Comparison of ENCODE assay signal across 8 cellular contexts in genomic region chr12:132047630-132048029, GRCh38.
DNase-seq lines count a peak whose midpoint lies in the region; ATAC-seq and TF ChIP-seq lines count a peak whose summit lies in the region.
"Not testable (repeated sequence)": the region's sequence is repeated elsewhere in the genome, so short reads cannot be mapped to it uniquely, and the experiment has no call there.

No MANE protein-coding gene starts in this region.

- H3K4me3 ChIP-seq in GM23338 = 0 out of 2 replicates have a peak overlapping the region, but pooled peaks have one; percentile 22
- not testable (repeated sequence) for H3K4me3 ChIP-seq in HUES6 (ENCODE audit: low read depth, low read length); smooth muscle cell
- peak overlapping the region; percentile 9 for H3K4me3 ChIP-seq in iPS-18a (ENCODE audit: low read length)

- H3K4me1 Mint-ChIP-seq in GM23338 = peaks cover 43% of the 10 kb centered on the region
- peaks cover 36% of the 10 kb centered on the region for H3K4me1 Mint-ChIP-seq in WTC11
- H3K4me1 Mint-ChIP-seq in glutamatergic neuron (ENCODE audit: low read depth, unreplicated experiment); nephron: not testable (repeated sequence)

- H3K4me2 ChIP-seq in GM23338 (peak overlapping the region; percentile 63), smooth muscle cell (peak overlapping the region; percentile 29)

- peak overlapping the region; percentile 91 for H3K27ac Mint-ChIP-seq in GM23338
- H3K27ac Mint-ChIP-seq in WTC11 = peak overlapping the region; percentile 98
- H3K27ac Mint-ChIP-seq in glutamatergic neuron (ENCODE audit: unreplicated experiment) = peak overlapping the region; percentile 31
- H3K27ac Mint-ChIP-seq in nephron = peak overlapping the region in 2 of 3 experiments; percentile 67 to 85

- not testable (repeated sequence) for H3K9me3 Mint-ChIP-seq in GM23338; glutamatergic neuron (ENCODE audit: unreplicated experiment); nephron
- peaks cover 17% of the 10 kb centered on the region for H3K9me3 Mint-ChIP-seq in WTC11

- peaks cover 21% of the 10 kb centered on the region for H3K4me1 ChIP-seq in GM23338 (ENCODE audit: insufficient read depth)
- peaks cover 11% of the 10 kb centered on the region; the same call in 1 of the 2 replicates for H3K4me1 ChIP-seq in HUES6 (ENCODE audit: control insufficient read depth, insufficient read depth, low read length)
- peaks cover 25% of the 10 kb centered on the region for H3K4me1 ChIP-seq in iPS-18a (ENCODE audit: control insufficient read depth, low read depth, low read length)
- H3K4me1 ChIP-seq in smooth muscle cell (ENCODE audit: low read depth) = not testable (repeated sequence)

- H3K36me3 Mint-ChIP-seq in GM23338 (ENCODE audit: low read depth) (peaks cover 81% of the 10 kb centered on the region), WTC11 (peaks cover 94% of the 10 kb centered on the region), glutamatergic neuron (ENCODE audit: unreplicated experiment) (peaks cover 16% of the 10 kb centered on the region), nephron (ENCODE audit: low read depth) (peaks cover 88% of the 10 kb centered on the region)

- peaks cover 17% of the 10 kb centered on the region for H3K79me2 ChIP-seq in GM23338 (replicated peaks; ENCODE audit: insufficient read depth)
- not testable (repeated sequence) for H3K79me2 ChIP-seq in smooth muscle cell (ENCODE audit: low read depth)

- not testable (repeated sequence) for ATAC-seq in GM23338, WTC11

- DNase-seq in GM23338 (ENCODE audit: low spot score) (peak; percentile 51), SK-N-DZ (ENCODE audit: low spot score) (peak; percentile 31)
- not testable (repeated sequence) for DNase-seq in WTC11 (ENCODE audit: low spot score); glutamatergic neuron; smooth muscle cell (lab: John Stamatoyannopoulos, UW; ENCODE audit: unreplicated experiment)

- H3K27ac ChIP-seq in GM23338 (ENCODE audit: low read depth) = peak overlapping the region; percentile 81
- H3K27ac ChIP-seq in HUES6 (ENCODE audit: low read depth, low read length) = peak overlapping the region; percentile 1; the same call in 1 of the 2 replicates
- not testable (repeated sequence) for H3K27ac ChIP-seq in iPS-18a (ENCODE audit: low read length); smooth muscle cell (ENCODE audit: low read depth)

- H3K36me3 ChIP-seq in GM23338 (ENCODE audit: insufficient read depth) (peaks cover 53% of the 10 kb centered on the region), HUES6 (ENCODE audit: control insufficient read depth, insufficient read depth, low read length) (peaks cover 81% of the 10 kb centered on the region), iPS-18a (ENCODE audit: control insufficient read depth, low read depth, low read length) (peaks cover 64% of the 10 kb centered on the region)
- not testable (repeated sequence) for H3K36me3 ChIP-seq in smooth muscle cell (ENCODE audit: low read depth)

- 35% methylated on average over 11 of the region's 11 CpGs for WGBS in smooth muscle cell (ENCODE audit: low lambda C conversion rate)

- not testable (repeated sequence) for H3F3A ChIP-seq in GM23338 (replicated peaks; ENCODE audit: low read depth)
- H3F3A ChIP-seq in smooth muscle cell (ENCODE audit: low read depth) = peaks cover 11% of the 10 kb centered on the region

- CTCF ChIA-PET in WTC11 (lab: Charles Lee) = interaction anchor here (0.7 to 1.7 kb wide), 2 partner anchors 271 to 366 kb away, joined by 3 to 6 read pairs; no protein-coding TSS in a partner anchor

- H3K27me3 ChIP-seq in GM23338 (ENCODE audit: insufficient read depth); HUES6 (ENCODE audit: control insufficient read depth, insufficient read depth, low read length); iPS-18a (ENCODE audit: control insufficient read depth, insufficient read depth, low read length); smooth muscle cell (ENCODE audit: low read depth): not testable (repeated sequence)

- not testable (repeated sequence) for H4K20me1 ChIP-seq in GM23338 (replicated peaks; ENCODE audit: insufficient read depth)
- H4K20me1 ChIP-seq in smooth muscle cell (ENCODE audit: low read depth) = peaks cover 55% of the 10 kb centered on the region

- not testable (repeated sequence) for H3K27me3 Mint-ChIP-seq in GM23338 (ENCODE audit: insufficient read depth, low read depth, poor library complexity); WTC11 (ENCODE audit: low read depth); glutamatergic neuron (ENCODE audit: unreplicated experiment); nephron (ENCODE audit: low read depth)

- H2AFZ ChIP-seq in GM23338; smooth muscle cell (ENCODE audit: low read depth): not testable (repeated sequence)

- POLR2A ChIA-PET in WTC11 (lab: Charles Lee) = not testable (repeated sequence)

- H3K4me3 Mint-ChIP-seq in GM23338 (peak overlapping the region; percentile 46), WTC11 (peak overlapping the region; percentile 29)
- H3K4me3 Mint-ChIP-seq in glutamatergic neuron (ENCODE audit: unreplicated experiment); nephron: not testable (repeated sequence)

- not testable (repeated sequence) for H3K9ac ChIP-seq in HUES6 (ENCODE audit: low read length); iPS-18a (ENCODE audit: low read length); smooth muscle cell (ENCODE audit: low read depth)

- not testable (repeated sequence) for H3K9me2 ChIP-seq in GM23338 (ENCODE audit: insufficient read depth)

- TF ChIP-seq CTCF in GM23338 (conservative IDR thresholded peaks at IDR 0.05; ENCODE audit: low read depth in 2 of 2); WTC11 (IDR thresholded peaks at IDR 0.05); glutamatergic neuron (IDR thresholded peaks at IDR 0.05; ENCODE audit: partially characterized antibody, unreplicated experiment); nephron (IDR thresholded peaks at IDR 0.05; ENCODE audit: unreplicated experiment in 3 of 3); smooth muscle cell (IDR thresholded peaks at IDR 0.05; ENCODE audit: borderline replicate concordance, insufficient read depth, poor library complexity, severe bottlenecking): not testable (repeated sequence)

- not testable (repeated sequence) for H3K9me3 ChIP-seq in HUES6 (ENCODE audit: control insufficient read depth, insufficient read depth, low read depth, low read length); iPS-18a (ENCODE audit: control insufficient read depth, low read depth, low read length); smooth muscle cell (replicated peaks; ENCODE audit: low read depth)

Comparison
In these comparisons a context has a peak if more than half of its experiments do, and no peak if none do; other contexts are left out.
1. H3K27ac Mint-ChIP-seq: peak in every context shown above with its lines; median percentile 98 in WTC11; 91 in GM23338; 76 in nephron; 31 in glutamatergic neuron.